13 cellular contexts compared by ENCODE assay signal in the genomic region with DNA sequence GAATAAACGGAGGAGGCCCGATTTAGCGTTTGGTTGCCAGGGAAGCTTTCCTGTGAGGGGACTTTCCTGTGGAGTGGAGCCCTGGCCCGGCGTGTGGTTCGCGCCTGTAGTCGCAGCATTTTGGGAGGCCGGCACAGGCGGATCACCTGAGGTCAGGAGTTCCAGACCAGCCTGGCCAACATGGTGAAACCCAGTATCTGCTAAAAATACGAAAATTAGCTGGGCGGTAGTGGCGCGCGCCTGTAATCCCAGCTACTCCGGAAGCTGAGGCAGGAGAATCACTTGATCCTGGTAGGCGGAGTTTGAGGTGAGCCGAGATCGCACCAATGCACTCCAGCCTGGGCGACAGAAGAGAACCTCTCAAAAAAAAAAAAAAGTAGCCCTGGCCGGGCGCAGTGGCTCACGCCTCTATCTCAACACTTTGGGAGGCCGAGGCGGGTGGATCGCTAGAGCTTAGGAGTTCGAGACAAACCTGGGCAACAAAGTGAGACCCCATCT. TPM values are rescaled to one million over a fixed set of nuclear protein-coding genes. Genes with fewer than 3 reads are reported as not detected.
DNase-seq lines count a peak whose midpoint lies in the region; ATAC-seq and TF ChIP-seq lines count a peak whose summit lies in the region.
"Had no signal": no experiment of that assay in that cellular context is flagged by ENCODE, and none has a peak within 500 bp of the region (broad histone marks: within the 10 kb centered on the region; RNA-seq: fewer than 3 reads in every experiment).

No MANE protein-coding gene starts in this region.

- no peaks in the 10 kb centered on the region for H3K36me3 Mint-ChIP-seq in GM23338 (ENCODE audit: low read depth)
- no peaks in the 10 kb centered on the region for H3K36me3 Mint-ChIP-seq in activated naive CD8-positive, alpha-beta T cell treated with anti-CD3 and anti-CD28 coated beads for 36 hours
- peaks cover 0 to 3% (median 0%) of the 10 kb centered on the region in 3 donors for H3K36me3 Mint-ChIP-seq in naive thymus-derived CD8-positive, alpha-beta T cell

- no peak overlapping the region for H3K27ac Mint-ChIP-seq in GM23338
- H3K27ac Mint-ChIP-seq in activated naive CD8-positive, alpha-beta T cell treated with anti-CD3 and anti-CD28 coated beads for 36 hours, result no peak overlapping the region
- H3K27ac Mint-ChIP-seq in naive thymus-derived CD8-positive, alpha-beta T cell, result no peak overlapping the region

- peak overlapping the region; percentile 91 for H3K4me2 ChIP-seq in GM23338

- peak overlapping the region; percentile 68 for H3K4me3 ChIP-seq in GM23338

- no peaks in the 10 kb centered on the region for H3K9me3 Mint-ChIP-seq in GM23338
- H3K9me3 Mint-ChIP-seq in activated naive CD8-positive, alpha-beta T cell treated with anti-CD3 and anti-CD28 coated beads for 36 hours, result no peaks in the 10 kb centered on the region
- H3K9me3 Mint-ChIP-seq in naive thymus-derived CD8-positive, alpha-beta T cell, result no peaks in the 10 kb centered on the region

- peaks cover 52% of the 10 kb centered on the region for H3K27me3 Mint-ChIP-seq in GM23338 (ENCODE audit: insufficient read depth, low read depth, poor library complexity)
- peaks cover 55% of the 10 kb centered on the region for H3K27me3 Mint-ChIP-seq in activated naive CD8-positive, alpha-beta T cell treated with anti-CD3 and anti-CD28 coated beads for 36 hours
- H3K27me3 Mint-ChIP-seq in naive thymus-derived CD8-positive, alpha-beta T cell, result peaks cover 9 to 34% (median 19%) of the 10 kb centered on the region in 5 donors

- peaks cover 10% of the 10 kb centered on the region for H3F3A ChIP-seq in GM23338 (replicated peaks; ENCODE audit: low read depth)

- DNase-seq in NCI-H146 (lab: John Stamatoyannopoulos, UW), result peak; percentile 27
- DNase-seq in NCI-H146 treated with DMSO at 0.1 percent for 48 hours (lab: John Stamatoyannopoulos, UW; ENCODE audit: unreplicated experiment), result no peak
- DNase-seq in GM23338 (ENCODE audit: low spot score), result peak; percentile 62
- DNase-seq in activated naive CD8-positive, alpha-beta T cell treated with anti-CD3 and anti-CD28 coated beads for 36 hours, result no peak
- DNase-seq in naive thymus-derived CD8-positive, alpha-beta T cell, result peak in 1 of 10 donors; percentile 56
- DNase-seq: GDM1, GOT3, Kasumi-1, T-helper 9 cell had no signal

- peak overlapping the region; percentile 69 for H2AFZ ChIP-seq in GM23338

- H3K79me2 ChIP-seq in GM23338 (replicated peaks; ENCODE audit: insufficient read depth), result no peaks in the 10 kb centered on the region

- no peak overlapping the region for H3K27ac ChIP-seq in GM23338 (ENCODE audit: low read depth)
- H3K27ac ChIP-seq: right atrium auricular region had no signal

- no peaks in the 10 kb centered on the region for H3K36me3 ChIP-seq in GM23338 (ENCODE audit: insufficient read depth)
- H3K36me3 ChIP-seq: right atrium auricular region had no signal

- POLR2A ChIA-PET in naive thymus-derived CD8-positive, alpha-beta T cell (lab: Charles Lee), result interaction anchor here (0.6 kb wide), 1 partner anchor 146 kb away, joined by 3 read pairs; no protein-coding TSS in a partner anchor

- peak overlapping the region; percentile 56 for H3K4me3 Mint-ChIP-seq in GM23338
- peak overlapping the region; percentile 40 for H3K4me3 Mint-ChIP-seq in activated naive CD8-positive, alpha-beta T cell treated with anti-CD3 and anti-CD28 coated beads for 36 hours
- peak overlapping the region in 9 of 10 donors; percentile 50 to 77 (median 66) for H3K4me3 Mint-ChIP-seq in naive thymus-derived CD8-positive, alpha-beta T cell

- peaks cover 47% of the 10 kb centered on the region for H3K27me3 ChIP-seq in GM23338 (ENCODE audit: insufficient read depth)

- no peak for ATAC-seq in GM23338
- no peak for ATAC-seq in naive thymus-derived CD8-positive, alpha-beta T cell
- no peak for ATAC-seq in esophagus mucosa
- no peak for ATAC-seq in HG03135 (IDR thresholded peaks at IDR 0.05; ENCODE audit: unreplicated experiment)
- ATAC-seq in HG03521 (IDR thresholded peaks at IDR 0.05; ENCODE audit: unreplicated experiment), result no peak

- TF ChIP-seq CTCF in GM23338 (conservative IDR thresholded peaks at IDR 0.05; ENCODE audit: low read depth in 2 of 2), result no peak

- H4K20me1 ChIP-seq in GM23338 (replicated peaks; ENCODE audit: insufficient read depth), result no peaks in the 10 kb centered on the region

- peaks cover 17% of the 10 kb centered on the region for H3K4me1 Mint-ChIP-seq in GM23338
- H3K4me1 Mint-ChIP-seq in activated naive CD8-positive, alpha-beta T cell treated with anti-CD3 and anti-CD28 coated beads for 36 hours, result peaks cover 7% of the 10 kb centered on the region
- H3K4me1 Mint-ChIP-seq in naive thymus-derived CD8-positive, alpha-beta T cell, result peaks cover 4 to 16% (median 7%) of the 10 kb centered on the region in 4 donors

- H3K9me2 ChIP-seq in GM23338 (ENCODE audit: insufficient read depth), result no peaks in the 10 kb centered on the region

- peaks cover 20% of the 10 kb centered on the region for H3K4me1 ChIP-seq in GM23338 (ENCODE audit: insufficient read depth)

TF ChIP-seq in GM23338, 12 proteins besides CTCF, POLR2A, EP300 and RAD21 (continues in another document):
- TF ChIP-seq EZH2 (IDR thresholded peaks at IDR 0.05; ENCODE audit: low read depth, unreplicated experiment) (no peak), ZNF331 (CRISPR knock-in tag; IDR thresholded peaks at IDR 0.05; ENCODE audit: low read depth) (no peak), STAT1 (IDR thresholded peaks at IDR 0.05; ENCODE audit: unreplicated experiment) (no peak), JUNB (IDR thresholded peaks at IDR 0.05; ENCODE audit: unreplicated experiment) (no peak), NANOG (IDR thresholded peaks at IDR 0.05; ENCODE audit: borderline replicate concordance) (no peak)
- TF ChIP-seq, protein P1, sequence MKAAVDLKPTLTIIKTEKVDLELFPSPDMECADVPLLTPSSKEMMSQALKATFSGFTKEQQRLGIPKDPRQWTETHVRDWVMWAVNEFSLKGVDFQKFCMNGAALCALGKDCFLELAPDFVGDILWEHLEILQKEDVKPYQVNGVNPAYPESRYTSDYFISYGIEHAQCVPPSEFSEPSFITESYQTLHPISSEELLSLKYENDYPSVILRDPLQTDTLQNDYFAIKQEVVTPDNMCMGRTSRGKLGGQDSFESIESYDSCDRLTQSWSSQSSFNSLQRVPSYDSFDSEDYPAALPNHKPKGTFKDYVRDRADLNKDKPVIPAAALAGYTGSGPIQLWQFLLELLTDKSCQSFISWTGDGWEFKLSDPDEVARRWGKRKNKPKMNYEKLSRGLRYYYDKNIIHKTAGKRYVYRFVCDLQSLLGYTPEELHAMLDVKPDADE (IDR thresholded peaks at IDR 0.05), result no peak

RNA-seq across cellular contexts. Expression of a gene that starts 6.9 kb away (rescaled TPM):
- total RNA-seq in GM23338 (2014; rRNA removed; shearing (Covaris generic)), result 8.7 and 9.3 TPM in 2 replicates
- 2.0 and 2.2 TPM in 2 replicates for polyA plus RNA-seq in GM23338 (2016; fragmentation: Nextera tagmentation; extraction: Ambion mirVana)
- total RNA-seq in activated naive CD8-positive, alpha-beta T cell treated with anti-CD3 and anti-CD28 coated beads for 36 hours, result under 1 TPM; 0.47 to 0.64 TPM
- total RNA-seq in naive thymus-derived CD8-positive, alpha-beta T cell, result 1 to 10 TPM; 1.4 to 3.3 TPM
- 1 to 10 TPM in 2 of 3 donors, under 1 TPM in 1; 0.82 to 2.3 (median 1.5) TPM for polyA plus RNA-seq in naive thymus-derived CD8-positive, alpha-beta T cell
- 1.6 TPM for total RNA-seq in esophagus mucosa

RNA-seq across cellular contexts. Expression of a gene that starts 14.8 kb away (rescaled TPM):
- total RNA-seq in GM23338 (2014; rRNA removed; shearing (Covaris generic)), result 151 and 174 TPM in 2 replicates
- polyA plus RNA-seq in GM23338 (2016; fragmentation: Nextera tagmentation; extraction: Ambion mirVana), result 1,790 and 2,003 TPM in 2 replicates
- 1,000 to 10,000 TPM; 2,304 to 2,331 TPM for total RNA-seq in activated naive CD8-positive, alpha-beta T cell treated with anti-CD3 and anti-CD28 coated beads for 36 hours
- total RNA-seq in naive thymus-derived CD8-positive, alpha-beta T cell, result 1,000 to 10,000 TPM; 3,024 to 3,108 TPM
- polyA plus RNA-seq in naive thymus-derived CD8-positive, alpha-beta T cell, result 1,000 to 10,000 TPM; 3,764 to 4,165 (median 4,042) TPM
- 1,802 TPM for total RNA-seq in esophagus mucosa

RNA-seq across cellular contexts. Expression of a gene that starts 14.9 kb away (rescaled TPM):
- total RNA-seq in GM23338 (2014; rRNA removed; shearing (Covaris generic)), result 35.1 and 38.3 TPM in 2 replicates
- 344 and 364 TPM in 2 replicates for polyA plus RNA-seq in GM23338 (2016; fragmentation: Nextera tagmentation; extraction: Ambion mirVana)
- total RNA-seq in activated naive CD8-positive, alpha-beta T cell treated with anti-CD3 and anti-CD28 coated beads for 36 hours, result 10 to 100 TPM; 78.0 to 84.8 TPM
- 10 to 100 TPM; 28.5 to 35.3 TPM for total RNA-seq in naive thymus-derived CD8-positive, alpha-beta T cell
- 100 to 1,000 TPM; 117 to 136 (median 135) TPM for polyA plus RNA-seq in naive thymus-derived CD8-positive, alpha-beta T cell
- 52.2 TPM for total RNA-seq in esophagus mucosa

RNA-seq across cellular contexts. Expression of a gene that starts 27.8 kb away (rescaled TPM):
- 1.4 and 2.2 TPM in 2 replicates for total RNA-seq in GM23338 (2014; rRNA removed; shearing (Covaris generic))
- polyA plus RNA-seq in GM23338 (2016; fragmentation: Nextera tagmentation; extraction: Ambion mirVana), result 1.9 and 2.1 TPM in 2 replicates
- 1 to 10 TPM; 1.9 to 2.1 TPM for total RNA-seq in activated naive CD8-positive, alpha-beta T cell treated with anti-CD3 and anti-CD28 coated beads for 36 hours
- total RNA-seq in naive thymus-derived CD8-positive, alpha-beta T cell, result not detected
- under 1 TPM in 1 of 3 donors, not detected in 2; 0.23 TPM for polyA plus RNA-seq in naive thymus-derived CD8-positive, alpha-beta T cell
- total RNA-seq in esophagus mucosa, result 55.4 TPM

RNA-seq across cellular contexts. Expression of a gene that starts 28.0 kb away (rescaled TPM):
- 84.9 and 124 TPM in 2 replicates for total RNA-seq in GM23338 (2014; rRNA removed; shearing (Covaris generic))
- polyA plus RNA-seq in GM23338 (2016; fragmentation: Nextera tagmentation; extraction: Ambion mirVana), result 87.0 and 90.0 TPM in 2 replicates
- total RNA-seq in activated naive CD8-positive, alpha-beta T cell treated with anti-CD3 and anti-CD28 coated beads for 36 hours, result 10 to 100 TPM; 71.5 to 77.7 TPM
- total RNA-seq in naive thymus-derived CD8-positive, alpha-beta T cell, result 10 to 100 TPM; 33.9 to 34.4 TPM
- polyA plus RNA-seq in naive thymus-derived CD8-positive, alpha-beta T cell, result 10 to 100 TPM; 51.9 to 58.0 (median 56.8) TPM
- total RNA-seq in esophagus mucosa, result 12.0 TPM

Comparison
In these comparisons a context has a peak if more than half of its experiments do, and no peak if none do; other contexts are left out.
1. DNase-seq: peak in NCI-H146 (single experiment) and GM23338 (single experiment); none in NCI-H146 treated with DMSO at 0.1 percent for 48 hours (single experiment) and activated naive CD8-positive, alpha-beta T cell treated with anti-CD3 and anti-CD28 coated beads for 36 hours (single experiment).
2. RNA of a gene that starts 14.8 kb away (total RNA-seq): 3,024 to 3,108 TPM in naive thymus-derived CD8-positive, alpha-beta T cell, 2,304 to 2,331 TPM in activated naive CD8-positive, alpha-beta T cell treated with anti-CD3 and anti-CD28 coated beads for 36 hours and 1,802 TPM in esophagus mucosa (single experiment); 151 to 174 TPM in GM23338; every median in the first group is over 10 times any median in the second.
3. Peak in every context shown above with its lines, with median percentiles within 50 percentile points of each other: H3K4me3 Mint-ChIP-seq.